In genomic region chr4:9442355-9442754, GRCh38 we compare ENCODE assay signal across 15 cellular contexts. TPM values are rescaled to one million over a fixed set of nuclear protein-coding genes. Genes with fewer than 3 reads are reported as not detected.
"Had no signal": no experiment of that assay in that cellular context is flagged by ENCODE, and none has a peak within 500 bp of the region (broad histone marks: within the 10 kb centered on the region; RNA-seq: fewer than 3 reads in every experiment).

No MANE protein-coding gene starts in this region.

RNA-seq across cellular contexts. Expression of gene DEFB131A, which starts 1.9 kb away (rescaled TPM):
- total RNA-seq: activated B cell treated with CpG ODN at 0.5 μM for 24 hours; activated CD4-positive, alpha-beta memory T cell treated with anti-CD3 and anti-CD28 coated beads for 36 hours; activated CD4-positive, alpha-beta memory T cell treated with anti-CD3 and anti-CD28 coated beads, Interleukin-2, amount 10 ng/mL, durations not matched to agents 7 days and 5 days; activated CD4-positive, alpha-beta T cell treated with anti-CD3 and anti-CD28 coated beads for 36 hours; activated CD4-positive, alpha-beta T cell treated with anti-CD3 and anti-CD28 coated beads, Interleukin-2, amount 10 ng/mL, durations not matched to agents 24 days and 14 days; activated CD4-positive, alpha-beta T cell treated with anti-CD3 and anti-CD28 coated beads, Interleukin-2, amount 10 ng/mL, durations not matched to agents 7 days and 5 days; activated CD8-positive, alpha-beta memory T cell treated with anti-CD3 and anti-CD28 coated beads for 36 hours; activated CD8-positive, alpha-beta memory T cell treated with anti-CD3 and anti-CD28 coated beads, Interleukin-2, amount 10 ng/mL, durations not matched to agents 7 days and 5 days; activated CD8-positive, alpha-beta T cell treated with anti-CD3 and anti-CD28 coated beads for 36 hours; activated CD8-positive, alpha-beta T cell treated with anti-CD3 and anti-CD28 coated beads, Interleukin-2, amount 10 ng/mL, durations not matched to agents 7 days and 5 days; T-cell; T-helper 1 cell treated with Interleukin-12 subunit alpha and Interleukin-12 subunit beta and Interleukin-4 antibody, amounts not matched to agents 30 ng/mL and 1 ng/mL, for 36 hours; T-helper 17 cell; T-helper 2 cell treated with Interferon-gamma antibody and Interleukin-4, amounts not matched to agents 100 ng/mL and 5 ng/mL, for 36 hours; WTC11 had no signal
